Comparison of ENCODE assay signal across 1 cellular context in the genomic region with DNA sequence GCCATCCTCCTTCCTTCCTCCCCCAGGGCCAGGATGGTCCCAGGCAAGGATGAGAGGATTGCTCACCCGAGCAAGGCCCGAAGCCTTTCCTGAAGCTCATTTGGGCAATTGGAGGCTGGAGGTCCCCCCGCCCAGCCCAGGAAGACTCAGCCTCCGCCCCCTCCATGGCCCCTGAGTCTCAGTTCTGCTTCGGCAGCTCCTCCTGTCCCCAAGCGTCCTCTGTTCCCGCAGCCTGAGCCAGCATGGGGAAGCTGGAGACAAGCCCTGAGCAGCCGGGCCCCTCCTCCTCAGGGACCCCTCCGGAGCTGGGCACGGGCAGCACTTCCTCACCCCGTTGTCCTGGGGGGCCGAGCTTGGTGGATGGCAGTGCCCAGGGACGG.
TF ChIP-seq lines count a peak whose summit lies in the region.

No MANE protein-coding gene starts in this region.

TF ChIP-seq in H1, 55 proteins besides CTCF, POLR2A, EP300 and RAD21:
- TF ChIP-seq EZH2 (IDR thresholded peaks at IDR 0.05; ENCODE audit: low read depth, low read length, severe bottlenecking), result no peak
- TF ChIP-seq SIX5 (IDR thresholded peaks at IDR 0.05; ENCODE audit: low read depth, low read length), result no peak
- no peak for TF ChIP-seq FOSL1 (IDR thresholded peaks at IDR 0.05; ENCODE audit: insufficient read depth, low read depth, low read length)
- TF ChIP-seq MAFK (IDR thresholded peaks at IDR 0.05; ENCODE audit: low read depth, low read length), result no peak
- no peak for TF ChIP-seq CREB1 (IDR thresholded peaks at IDR 0.05)
- no peak for TF ChIP-seq SP4 (IDR thresholded peaks at IDR 0.05; ENCODE audit: low read length)
- no peak for TF ChIP-seq RBBP5 (IDR thresholded peaks at IDR 0.05; ENCODE audit: borderline replicate concordance, low read depth, low read length)
- TF ChIP-seq, protein P1, sequence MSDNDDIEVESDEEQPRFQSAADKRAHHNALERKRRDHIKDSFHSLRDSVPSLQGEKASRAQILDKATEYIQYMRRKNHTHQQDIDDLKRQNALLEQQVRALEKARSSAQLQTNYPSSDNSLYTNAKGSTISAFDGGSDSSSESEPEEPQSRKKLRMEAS (IDR thresholded peaks at IDR 0.05), result no peak
- no peak for TF ChIP-seq RXRA (IDR thresholded peaks at IDR 0.05; ENCODE audit: insufficient read depth, low read depth, low read length)
- TF ChIP-seq RFX5 (IDR thresholded peaks at IDR 0.05; ENCODE audit: borderline replicate concordance, low read depth, low read length), result no peak
- TF ChIP-seq CBX8 (IDR thresholded peaks at IDR 0.05; ENCODE audit: borderline replicate concordance, low read depth, low read length), result no peak
- TF ChIP-seq SAP30 (IDR thresholded peaks at IDR 0.05; ENCODE audit: insufficient read depth, insufficient replicate concordance, low read length), result no peak
